ENCODE assay signal across 1 cellular context in genomic region chr3:57079221-57079831, GRCh38.
TF ChIP-seq lines count a peak whose summit lies in the region.

No MANE protein-coding gene starts in this region.

TF ChIP-seq in K562, 482 proteins besides CTCF, POLR2A, EP300 and RAD21 (continued from another document):
- TF ChIP-seq PRDM10 (IDR thresholded peaks at IDR 0.05; ENCODE audit: partially characterized antibody) (peak; percentile 95), FOS (IDR thresholded peaks at IDR 0.05; ENCODE audit: extremely low read depth, insufficient read length) (no peak), L3MBTL2 (IDR thresholded peaks at IDR 0.05) (peak; percentile 77), E2F6 (IDR thresholded peaks at IDR 0.05; ENCODE audit: borderline replicate concordance in 1 of 2, extremely low read depth in 1 of 2, insufficient read depth in 1 of 2, insufficient read length in 1 of 2, low read depth in 1 of 2, low read length in 1 of 2, poor library complexity in 1 of 2, severe bottlenecking in 1 of 2) (peak; percentile 60 to 69), ZNF707 (CRISPR knock-in tag; conservative IDR thresholded peaks at IDR 0.05) (no peak), ZNF165 (CRISPR knock-in tag; IDR thresholded peaks at IDR 0.05; ENCODE audit: borderline replicate concordance) (no peak), BRD9 (IDR thresholded peaks at IDR 0.05; ENCODE audit: low read depth, partially characterized antibody) (no peak), ESRRA (IDR thresholded peaks at IDR 0.05; ENCODE audit: borderline replicate concordance, low read depth) (no peak), MBD2 (IDR thresholded peaks at IDR 0.05; ENCODE audit: borderline replicate concordance, low read depth) (no peak), ARNT (IDR thresholded peaks at IDR 0.05) (no peak), ZNF780A (CRISPR knock-in tag; IDR thresholded peaks at IDR 0.05) (no peak), CUX1 (CRISPR knock-in tag; IDR thresholded peaks at IDR 0.05) (no peak), NRF1 (conservative IDR thresholded peaks at IDR 0.05 in 1 of 2, IDR thresholded peaks at IDR 0.05 in 1 of 2) (no peak), MAX (CRISPR knock-in tag; IDR thresholded peaks at IDR 0.05) (no peak), SAP30 (IDR thresholded peaks at IDR 0.05; ENCODE audit: borderline replicate concordance, insufficient read depth, low read depth, low read length, poor library complexity, severe bottlenecking) (no peak), ELF1 (tag; IDR thresholded peaks at IDR 0.05) (no peak), VEZF1 (CRISPR knock-in tag; IDR thresholded peaks at IDR 0.05) (peak; percentile 63), ZC3H4 (CRISPR knock-in tag; IDR thresholded peaks at IDR 0.05; ENCODE audit: borderline replicate concordance) (no peak), MYC (IDR thresholded peaks at IDR 0.05; ENCODE audit: low read depth, low read length) (peak; percentile 49; the same call in 1 of the 2 replicates), MYC (CRISPR knock-in tag; IDR thresholded peaks at IDR 0.05; ENCODE audit: borderline replicate concordance, low read depth) (no peak), BCL6 (CRISPR knock-in tag; IDR thresholded peaks at IDR 0.05) (no peak)
